In genomic region chr18:73124165-73124564, GRCh38 we compare ENCODE assay signal across 14 cellular contexts.
"Had no signal": no experiment of that assay in that cellular context is flagged by ENCODE, and none has a peak within 500 bp of the region (broad histone marks: within the 10 kb centered on the region; RNA-seq: fewer than 3 reads in every experiment).

No MANE protein-coding gene starts in this region.

- FAIRE-seq: bronchial epithelial cell had no signal

- H3K9me3 Mint-ChIP-seq: activated CD4-positive, alpha-beta T cell treated with anti-CD3 and anti-CD28 coated beads, Interleukin-2, amount 10 ng/mL, durations not matched to agents 7 days and 5 days had no signal

- H3K27me3 Mint-ChIP-seq: activated B cell treated with CpG ODN at 0.5 μM for 24 hours; activated CD4-positive, alpha-beta T cell treated with anti-CD3 and anti-CD28 coated beads, Interleukin-2, amount 10 ng/mL, durations not matched to agents 7 days and 5 days; activated naive CD8-positive, alpha-beta T cell treated with anti-CD3 and anti-CD28 coated beads for 36 hours; effector memory CD8-positive, alpha-beta T cell; naive B cell; stimulated activated naive CD8-positive, alpha-beta T cell treated with anti-CD3 and anti-CD28 coated beads, Interleukin-15, amount 100 ng/mL, for 72 hours had no signal

- H3K4me3 Mint-ChIP-seq: activated B cell treated with CpG ODN at 0.5 μM for 24 hours; activated CD4-positive, alpha-beta T cell treated with anti-CD3 and anti-CD28 coated beads, Interleukin-2, amount 10 ng/mL, durations not matched to agents 7 days and 5 days; activated naive CD8-positive, alpha-beta T cell treated with anti-CD3 and anti-CD28 coated beads for 36 hours; effector memory CD8-positive, alpha-beta T cell; naive B cell; stimulated activated naive CD8-positive, alpha-beta T cell treated with anti-CD3 and anti-CD28 coated beads, Interleukin-15, amount 100 ng/mL, for 72 hours; T-helper 2 cell treated with Interferon-gamma antibody and Interleukin-4, amounts not matched to agents 5 μg/mL and 100 μg/mL, for 36 hours had no signal

- DNase-seq: activated B cell treated with CpG ODN at 0.5 μM for 24 hours; activated CD4-positive, alpha-beta T cell treated with anti-CD3 and anti-CD28 coated beads, Interleukin-2, amount 10 ng/mL, durations not matched to agents 7 days and 5 days; activated CD8-positive, alpha-beta memory T cell treated with anti-CD3 and anti-CD28 coated beads, Interleukin-2, amount 50 U/mL, for 48 hours; activated naive CD8-positive, alpha-beta T cell treated with anti-CD3 and anti-CD28 coated beads for 36 hours; anterior cingulate cortex; dermis blood vessel endothelial cell; effector memory CD8-positive, alpha-beta T cell; hippocampal formation; naive B cell; stimulated activated CD4-positive, alpha-beta T cell treated with anti-CD3 and anti-CD28 coated beads, Interleukin-1b, Interleukin-23, amount 100 ng/mL, for 48 hours; stimulated activated naive CD8-positive, alpha-beta T cell treated with anti-CD3 and anti-CD28 coated beads, Interleukin-15, amount 100 ng/mL, for 72 hours; upper lobe of right lung had no signal

- H3K4me1 Mint-ChIP-seq: activated CD4-positive, alpha-beta T cell treated with anti-CD3 and anti-CD28 coated beads, Interleukin-2, amount 10 ng/mL, durations not matched to agents 7 days and 5 days; activated naive CD8-positive, alpha-beta T cell treated with anti-CD3 and anti-CD28 coated beads for 36 hours; stimulated activated naive CD8-positive, alpha-beta T cell treated with anti-CD3 and anti-CD28 coated beads, Interleukin-15, amount 100 ng/mL, for 72 hours had no signal

- H3K36me3 Mint-ChIP-seq: activated naive CD8-positive, alpha-beta T cell treated with anti-CD3 and anti-CD28 coated beads for 36 hours; naive B cell had no signal

- H3K27ac Mint-ChIP-seq: activated B cell treated with CpG ODN at 0.5 μM for 24 hours; activated CD4-positive, alpha-beta T cell treated with anti-CD3 and anti-CD28 coated beads, Interleukin-2, amount 10 ng/mL, durations not matched to agents 7 days and 5 days; activated naive CD8-positive, alpha-beta T cell treated with anti-CD3 and anti-CD28 coated beads for 36 hours; effector memory CD8-positive, alpha-beta T cell; stimulated activated naive CD8-positive, alpha-beta T cell treated with anti-CD3 and anti-CD28 coated beads, Interleukin-15, amount 100 ng/mL, for 72 hours; T-helper 2 cell treated with Interferon-gamma antibody and Interleukin-4, amounts not matched to agents 5 μg/mL and 100 μg/mL, for 36 hours had no signal
